Comparison of ENCODE assay signal across 9 cellular contexts in genomic region chr14:100108840-100109593, GRCh38. TPM values are rescaled to one million over a fixed set of nuclear protein-coding genes. Genes with fewer than 3 reads are reported as not detected.
DNase-seq lines count a peak whose midpoint lies in the region; ATAC-seq, FAIRE-seq and TF ChIP-seq lines count a peak whose summit lies in the region.
"Had no signal": no experiment of that assay in that cellular context is flagged by ENCODE, and none has a peak within 500 bp of the region (broad histone marks: within the 10 kb centered on the region; RNA-seq: fewer than 3 reads in every experiment).

No MANE protein-coding gene starts in this region.

- no peak for FAIRE-seq in HepG2 (lab: Jason Lieb, UNC)

- POLR2A ChIA-PET in HepG2 (lab: Yijun Ruan, JAX): interaction anchor here (1.2 kb wide), 1 partner anchor 84 kb away, joined by 4 read pairs; no protein-coding TSS in a partner anchor

- no peak overlapping the region for H3K27ac ChIP-seq in HepG2 (ENCODE audit: extremely low read length, insufficient read depth, low read length)
- no peak overlapping the region for H3K27ac ChIP-seq in right lobe of liver
- H3K27ac ChIP-seq in mesendoderm (ENCODE audit: low read depth, low read length): no peak overlapping the region
- peak overlapping the region; percentile 1 for H3K27ac ChIP-seq in vagina

- DNase-seq in HepG2 (ENCODE audit: low spot score) (no peak), right lobe of liver (no peak), chondrocyte (ENCODE audit: low spot score) (peak; percentile 77), mesendoderm (no peak), vagina (ENCODE audit: extremely low spot score in 2 of 2) (no peak), NCI-H2171 (lab: John Stamatoyannopoulos, UW) (no peak)
- no peak for DNase-seq in stimulated activated CD4-positive, alpha-beta T cell treated with anti-CD3 and anti-CD28 coated beads, Interleukin-4, amount 100 ng/mL, for 4 hours

- H4K5ac ChIP-seq in mesendoderm (ENCODE audit: low read length): no peak overlapping the region

- H3K9ac ChIP-seq in HepG2 (ENCODE audit: insufficient read depth, low read depth, low read length): no peak overlapping the region
- no peak overlapping the region for H3K9ac ChIP-seq in mesendoderm (ENCODE audit: low read length)

- TF ChIP-seq RAD21 in HepG2 (CRISPR knock-in tag; IDR thresholded peaks at IDR 0.05): no peak

- H3K4me2 ChIP-seq in HepG2 (ENCODE audit: low read depth, low read length) (no peak overlapping the region), mesendoderm (ENCODE audit: low read length) (no peak overlapping the region)

- H3K27me3 Mint-ChIP-seq in chondrocyte (ENCODE audit: low read depth): no peaks in the 10 kb centered on the region
- H3K27me3 Mint-ChIP-seq: B cell had no signal

- peak overlapping the region; percentile 17 for H3K56ac ChIP-seq in mesendoderm (ENCODE audit: low read length)

- no peaks in the 10 kb centered on the region for H3K79me1 ChIP-seq in mesendoderm (ENCODE audit: low read length)

- in situ Hi-C loops in HepG2 (cut with HindIII; ENCODE audit: extremely low pct_ligation_motif_present, low pct_unique_long_range_greater_than_20kb): loop anchor here (10.0 kb wide), 1 partner anchor 124 kb away; no protein-coding TSS in a partner anchor

- no peak overlapping the region for H2AFZ ChIP-seq in HepG2 (ENCODE audit: low read length)

- H3K9me3 ChIP-seq in HepG2 (ENCODE audit: low read length) (no peaks in the 10 kb centered on the region), right lobe of liver (no peaks in the 10 kb centered on the region), vagina (no peaks in the 10 kb centered on the region)

- CTCF ChIA-PET in HepG2 (lab: Yijun Ruan, JAX; ENCODE audit: low intra/inter-chr PET ratio, low total read pairs): interaction anchor here (1.5 to 2.3 kb wide), 3 partner anchors 84 to 126 kb away, joined by 8 to 41 read pairs (median 9); no protein-coding TSS in a partner anchor

- no peaks in the 10 kb centered on the region for H3K9me3 Mint-ChIP-seq in chondrocyte (ENCODE audit: low read depth)

- no peak overlapping the region for H3K18ac ChIP-seq in mesendoderm (ENCODE audit: low read length)

- peak overlapping the region; percentile 92 for H3K27ac Mint-ChIP-seq in chondrocyte (ENCODE audit: unreplicated experiment)

- TF ChIP-seq EP300 in HepG2 (IDR thresholded peaks at IDR 0.05; ENCODE audit: low read depth in 2 of 2, low read length in 2 of 2): no peak
- TF ChIP-seq EP300 in HepG2 (CRISPR knock-in tag; IDR thresholded peaks at IDR 0.05; ENCODE audit: borderline replicate concordance): no peak

- no TSS peak for BruUV-seq in HepG2 (replicated peaks; lab: Mats Ljungman, UMichigan)

- H3K27me3 ChIP-seq in HepG2 (ENCODE audit: control insufficient read depth in 1 of 2, insufficient read depth in 2 of 2, low read length in 2 of 2): no peaks in the 10 kb centered on the region
- H3K27me3 ChIP-seq in right lobe of liver: no peaks in the 10 kb centered on the region
- no peaks in the 10 kb centered on the region for H3K27me3 ChIP-seq in mesendoderm (ENCODE audit: insufficient read depth, low read length, poor library complexity)
- no peaks in the 10 kb centered on the region for H3K27me3 ChIP-seq in vagina

- H3K4me1 Mint-ChIP-seq in chondrocyte (ENCODE audit: low read depth): peaks cover 74% of the 10 kb centered on the region

- H4K20me1 ChIP-seq in HepG2 (ENCODE audit: insufficient read depth, low read length): no peaks in the 10 kb centered on the region

- no peak overlapping the region for H4K8ac ChIP-seq in mesendoderm (ENCODE audit: low read depth, low read length)

- intact Hi-C loops in HepG2 (cut with micrococcal nuclease; ENCODE audit: unreplicated experiment): loop anchor here (1.0 kb wide), 1 partner anchor 127 kb away; no protein-coding TSS in a partner anchor
- intact Hi-C loops in right lobe of liver (cut with DNase I): no loop called here
- intact Hi-C loops in vagina (cut with DNase I): no loop called here

- no peak for ATAC-seq in HepG2
- no peak for ATAC-seq in right lobe of liver
- ATAC-seq in GM19452 (IDR thresholded peaks at IDR 0.05; ENCODE audit: unreplicated experiment): no peak

- H3K4me1 ChIP-seq in HepG2 (ENCODE audit: insufficient read depth, low read length): peaks cover 6% of the 10 kb centered on the region; the same call in 1 of the 2 replicates
- peaks cover 0 to 20% (median 0%) of the 10 kb centered on the region in 4 donors for H3K4me1 ChIP-seq in right lobe of liver
- H3K4me1 ChIP-seq in mesendoderm (ENCODE audit: control insufficient read depth, low read depth, low read length): no peaks in the 10 kb centered on the region
- H3K4me1 ChIP-seq in vagina: peaks cover 47% of the 10 kb centered on the region

- no peak overlapping the region for H3K4ac ChIP-seq in mesendoderm (ENCODE audit: low read depth, low read length)

- H3K36me3 Mint-ChIP-seq in chondrocyte (ENCODE audit: low read depth): peaks cover 3% of the 10 kb centered on the region

- TF ChIP-seq CTCF in HepG2 (CRISPR knock-in tag; IDR thresholded peaks at IDR 0.05) (no peak), right lobe of liver (IDR thresholded peaks at IDR 0.05) (no peak), chondrocyte (IDR thresholded peaks at IDR 0.05) (no peak), vagina (IDR thresholded peaks at IDR 0.05) (no peak)

- no peak overlapping the region for H2BK15ac ChIP-seq in mesendoderm (replicated peaks; ENCODE audit: low read depth)

- TF ChIP-seq POLR2A in HepG2 (IDR thresholded peaks at IDR 0.05; ENCODE audit: insufficient read depth in 1 of 2, low read depth in 2 of 2, low read length in 2 of 2) (no peak), right lobe of liver (IDR thresholded peaks at IDR 0.05) (no peak), vagina (IDR thresholded peaks at IDR 0.05) (no peak)

- H3K36me3 ChIP-seq in HepG2 (replicated peaks in 1 of 2; ENCODE audit: control insufficient read depth in 1 of 2, insufficient read depth in 2 of 2, low read length in 2 of 2) (peaks cover 2 to 5% of the 10 kb centered on the region in 2 experiments; a peak in 2 of 5 replicates), right lobe of liver (peaks cover 0 to 10% (median 0%) of the 10 kb centered on the region in 4 donors), mesendoderm (ENCODE audit: control insufficient read depth, insufficient read depth, low read length) (no peaks in the 10 kb centered on the region), vagina (no peaks in the 10 kb centered on the region)

- H2BK5ac ChIP-seq in mesendoderm (ENCODE audit: low read length): no peak overlapping the region

- H3K79me2 ChIP-seq in HepG2 (ENCODE audit: insufficient read depth, low read length) (no peaks in the 10 kb centered on the region), mesendoderm (ENCODE audit: control insufficient read depth, insufficient read depth, low read length) (no peaks in the 10 kb centered on the region)

- H3K4me3 ChIP-seq in HepG2 (replicated peaks in 1 of 3; ENCODE audit: insufficient read depth in 1 of 3, low read depth in 2 of 3, low read length in 3 of 3) (no peak overlapping the region), right lobe of liver (no peak overlapping the region), mesendoderm (ENCODE audit: low read length) (no peak overlapping the region), vagina (no peak overlapping the region)

- H3K4me3 Mint-ChIP-seq in chondrocyte (ENCODE audit: unreplicated experiment): no peak overlapping the region
- H3K4me3 Mint-ChIP-seq: B cell had no signal

- no peak overlapping the region for H2AK5ac ChIP-seq in mesendoderm (ENCODE audit: low read length)

- no peak overlapping the region for H2BK120ac ChIP-seq in mesendoderm (ENCODE audit: low read depth, low read length)

- WGBS in HepG2 (ENCODE audit: low lambda C conversion rate): 88% methylated on average over 10 of the region's 10 CpGs
- WGBS in right lobe of liver (ENCODE audit: insufficient coverage, low coverage, low lambda C conversion rate, missing lambda C conversion rate): 70% methylated on average over 7 of the region's 10 CpGs
- no CpG with 5 or more reads among the region's 10 CpGs for WGBS in mesendoderm (ENCODE audit: extremely low coverage, insufficient coverage, low lambda C conversion rate)

- H3K23ac ChIP-seq in mesendoderm (ENCODE audit: low read length): no peak overlapping the region

RNA-seq across cellular contexts. Expression of gene EVL, which starts 43.8 kb away (rescaled TPM):
- total RNA-seq in HepG2 (2016; rRNA removed; fragmentation: Illumina TruSeq; extraction: Trizol): 10.5 and 15.1 TPM in 2 replicates
- total RNA-seq in HepG2 (2016; cell fraction: cytosol; rRNA removed; fragmentation: Illumina TruSeq; extraction: Trizol; ENCODE audit: low read depth): 23.1 and 32.6 TPM in 2 replicates
- total RNA-seq in HepG2 (2016; cell fraction: insoluble cytoplasmic fraction; rRNA removed; fragmentation: Illumina TruSeq; extraction: Trizol): 10.2 and 17.0 TPM in 2 replicates
- 35.4 and 40.2 TPM in 2 replicates for total RNA-seq in HepG2 (2016; cell fraction: membrane; rRNA removed; fragmentation: Illumina TruSeq; extraction: Trizol)
- total RNA-seq in HepG2 (2016; cell fraction: nucleus; rRNA removed; fragmentation: Illumina TruSeq; extraction: Trizol): 23.3 and 27.6 TPM in 2 replicates
- polyA plus RNA-seq in HepG2 (2011; rRNA removed): 28.7 and 31.2 TPM in 2 replicates
- 12.0 and 12.7 TPM in 2 replicates for polyA plus RNA-seq in HepG2 (2011; cell fraction: cytosol; rRNA removed)
- 124 and 138 TPM in 2 replicates for polyA plus RNA-seq in HepG2 (2011; cell fraction: nucleus; rRNA removed)
- polyA plus RNA-seq in HepG2 (2012): 29.8 and 33.6 TPM in 2 replicates
- 101 and 109 TPM in 2 replicates for polyA plus RNA-seq in HepG2 (2016; cell fraction: cytosol; fragmentation: Illumina TruSeq; extraction: Trizol; ENCODE audit: low read depth)
- 23.4 and 35.8 TPM in 2 replicates for polyA plus RNA-seq in HepG2 (2016; cell fraction: insoluble cytoplasmic fraction; fragmentation: Illumina TruSeq; extraction: Trizol; ENCODE audit: low read depth)
- polyA plus RNA-seq in HepG2 (2016; cell fraction: membrane; fragmentation: Illumina TruSeq; extraction: Trizol; ENCODE audit: low read depth): 114 and 115 TPM in 2 replicates
- polyA plus RNA-seq in HepG2 (2016; cell fraction: nucleus; fragmentation: Illumina TruSeq; extraction: Trizol; ENCODE audit: insufficient read depth, low read depth): 87.0 and 99.6 TPM in 2 replicates
- polyA minus RNA-seq in HepG2 (2011; rRNA and poly(A)+ RNA removed; ENCODE audit: low replicate concordance): 11.3 and 23.0 TPM in 2 replicates
- 13.0 and 14.0 TPM in 2 replicates for polyA minus RNA-seq in HepG2 (2011; cell fraction: cytosol; rRNA and poly(A)+ RNA removed)
- polyA minus RNA-seq in HepG2 (2011; cell fraction: nucleus; rRNA and poly(A)+ RNA removed): 31.1 and 31.2 TPM in 2 replicates
- total RNA-seq in right lobe of liver: 100 to 1,000 TPM in 2 of 6 experiments, 10 to 100 TPM in 4; 23.6 to 162 (median 68.4) TPM
- 98.9 to 112 TPM (median 104 TPM) in 3 replicates for total RNA-seq in chondrocyte
- polyA plus RNA-seq in mesendoderm (2013, experiment 1 of 2): 25.6 TPM
- 26.2 TPM for polyA plus RNA-seq in mesendoderm (2013, experiment 2 of 2)
- 112 TPM for total RNA-seq in vagina

RNA-seq across cellular contexts. Expression of gene DEGS2, which starts 50.4 kb away (rescaled TPM):
- total RNA-seq in HepG2 (2016; rRNA removed; fragmentation: Illumina TruSeq; extraction: Trizol): 0.09 TPM in 1 of 2 replicates, not detected in the other
- 0.18 and 0.30 TPM in 2 replicates for total RNA-seq in HepG2 (2016; cell fraction: cytosol; rRNA removed; fragmentation: Illumina TruSeq; extraction: Trizol; ENCODE audit: low read depth)
- total RNA-seq in HepG2 (2016; cell fraction: insoluble cytoplasmic fraction; rRNA removed; fragmentation: Illumina TruSeq; extraction: Trizol): 0.04 TPM in 2 replicates
- total RNA-seq in HepG2 (2016; cell fraction: membrane; rRNA removed; fragmentation: Illumina TruSeq; extraction: Trizol): 0.07 and 0.19 TPM in 2 replicates
- total RNA-seq in HepG2 (2016; cell fraction: nucleus; rRNA removed; fragmentation: Illumina TruSeq; extraction: Trizol): 0.12 and 0.28 TPM in 2 replicates
- polyA plus RNA-seq in HepG2 (2011; rRNA removed): 0.09 and 0.14 TPM in 2 replicates
- 0.15 and 0.30 TPM in 2 replicates for polyA plus RNA-seq in HepG2 (2011; cell fraction: cytosol; rRNA removed)
- polyA plus RNA-seq in HepG2 (2011; cell fraction: nucleus; rRNA removed): 1.6 and 2.0 TPM in 2 replicates
- 0.25 and 0.91 TPM in 2 replicates for polyA plus RNA-seq in HepG2 (2012)
- polyA plus RNA-seq in HepG2 (2016; cell fraction: cytosol; fragmentation: Illumina TruSeq; extraction: Trizol; ENCODE audit: low read depth): not detected in 2 replicates
- polyA plus RNA-seq in HepG2 (2016; cell fraction: insoluble cytoplasmic fraction; fragmentation: Illumina TruSeq; extraction: Trizol; ENCODE audit: low read depth): 0.07 TPM in 1 of 2 replicates, not detected in the other
- polyA plus RNA-seq in HepG2 (2016; cell fraction: membrane; fragmentation: Illumina TruSeq; extraction: Trizol; ENCODE audit: low read depth): not detected in 2 replicates
- 0.22 TPM in 1 of 2 replicates, not detected in the other for polyA plus RNA-seq in HepG2 (2016; cell fraction: nucleus; fragmentation: Illumina TruSeq; extraction: Trizol; ENCODE audit: insufficient read depth, low read depth)
- polyA minus RNA-seq in HepG2 (2011; rRNA and poly(A)+ RNA removed; ENCODE audit: low replicate concordance): 0.30 and 1.6 TPM in 2 replicates
- 0.26 and 0.30 TPM in 2 replicates for polyA minus RNA-seq in HepG2 (2011; cell fraction: cytosol; rRNA and poly(A)+ RNA removed)
- polyA minus RNA-seq in HepG2 (2011; cell fraction: nucleus; rRNA and poly(A)+ RNA removed): 0.37 and 0.90 TPM in 2 replicates
- under 1 TPM; 0.09 to 0.55 (median 0.22) TPM for total RNA-seq in right lobe of liver
- total RNA-seq in chondrocyte: 0.17 to 0.36 TPM in 2 of 3 replicates, not detected in the other
- 0.03 TPM for polyA plus RNA-seq in mesendoderm (2013, experiment 1 of 2)
- 0.03 TPM for polyA plus RNA-seq in mesendoderm (2013, experiment 2 of 2)
- total RNA-seq in vagina: 19.9 TPM

Comparison
In these comparisons a context has a peak if more than half of its experiments do, and no peak if none do; other contexts are left out.
1. RNA of gene DEGS2, which starts 50.4 kb away (total RNA-seq): 19.9 TPM in vagina (single experiment); 0.09 to 0.55 TPM in right lobe of liver, 0.17 to 0.36 TPM in chondrocyte and 0.04 to 0.30 TPM in HepG2; every median in the first group is over 10 times any median in the second.